2 cellular contexts compared by ENCODE assay signal in genomic region chr9:121353246-121353975, GRCh38.
TF ChIP-seq lines count a peak whose summit lies in the region.

No MANE protein-coding gene starts in this region.

TF ChIP-seq in liver, 16 proteins besides CTCF, POLR2A, EP300 and RAD21 (continued from another document):
- TF ChIP-seq ZBTB33 (IDR thresholded peaks at IDR 0.05), result no peak
- TF ChIP-seq FOXA2 (IDR thresholded peaks at IDR 0.05), result no peak
- TF ChIP-seq TAF1 (conservative IDR thresholded peaks at IDR 0.05), result no peak
- no peak for TF ChIP-seq HNF4A (conservative IDR thresholded peaks at IDR 0.05)
- no peak for TF ChIP-seq SP1 (IDR thresholded peaks at IDR 0.05)
- TF ChIP-seq MAX (IDR thresholded peaks at IDR 0.05), result no peak
- TF ChIP-seq YY1 (IDR thresholded peaks at IDR 0.05), result no peak
- no peak for TF ChIP-seq GABPA (IDR thresholded peaks at IDR 0.05 in 1 of 2, conservative IDR thresholded peaks at IDR 0.05 in 1 of 2)
- TF ChIP-seq EGR1 (IDR thresholded peaks at IDR 0.05; ENCODE audit: low read depth in 2 of 2), result no peak
- TF ChIP-seq NR2F2 (IDR thresholded peaks at IDR 0.05), result no peak
- no peak for TF ChIP-seq ATF3 (IDR thresholded peaks at IDR 0.05)
- TF ChIP-seq REST (IDR thresholded peaks at IDR 0.05), result no peak
- TF ChIP-seq FOXA1 (IDR thresholded peaks at IDR 0.05), result no peak
TF ChIP-seq in liver: peak in this region for 0.

TF ChIP-seq in HepG2, 621 proteins besides CTCF, POLR2A, EP300 and RAD21 (continued from another document):
- TF ChIP-seq HINFP (CRISPR knock-in tag; IDR thresholded peaks at IDR 0.05; ENCODE audit: low read depth), result no peak
- TF ChIP-seq PAWR (CRISPR knock-in tag; IDR thresholded peaks at IDR 0.05; ENCODE audit: borderline replicate concordance), result no peak
- TF ChIP-seq SATB2 (CRISPR knock-in tag; IDR thresholded peaks at IDR 0.05), result no peak
- no peak for TF ChIP-seq NFATC3 (CRISPR knock-in tag; IDR thresholded peaks at IDR 0.05)
